Comparison of ENCODE assay signal across 21 cellular contexts in the genomic region with DNA sequence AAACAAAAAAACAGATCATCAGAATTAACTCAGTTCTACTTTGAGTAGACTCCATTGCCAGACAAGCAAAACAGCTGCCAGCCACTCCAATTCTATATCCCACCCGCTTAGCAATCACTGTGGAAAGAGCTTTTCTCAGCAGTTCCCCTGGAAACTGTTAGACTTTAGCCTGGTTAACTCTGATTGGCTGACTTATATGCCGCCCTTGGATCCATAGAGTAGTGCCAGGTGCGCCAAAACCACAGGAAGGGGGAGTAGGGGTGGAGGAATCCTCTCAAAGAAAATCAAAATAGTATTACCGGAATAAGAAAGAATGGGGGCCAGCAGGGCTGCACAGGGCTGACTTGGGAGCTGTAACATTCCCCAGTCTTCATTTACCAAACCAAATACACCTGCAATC. TPM values are rescaled to one million over a fixed set of nuclear protein-coding genes. Genes with fewer than 3 reads are reported as not detected.
DNase-seq lines count a peak whose midpoint lies in the region; ATAC-seq and TF ChIP-seq lines count a peak whose summit lies in the region.
"Had no signal": no experiment of that assay in that cellular context is flagged by ENCODE, and none has a peak within 500 bp of the region (broad histone marks: within the 10 kb centered on the region; RNA-seq: fewer than 3 reads in every experiment).

No MANE protein-coding gene starts in this region.

- peak; percentile 43 for DNase-seq in D341Med (ENCODE audit: low spot score)
- peak; percentile 74 for DNase-seq in NCI-H128 (lab: John Stamatoyannopoulos, UW; ENCODE audit: unreplicated experiment)
- DNase-seq in NCI-H446 (lab: John Stamatoyannopoulos, UW), result peak; percentile 9 to 33
- no peak for DNase-seq in WTC11 (ENCODE audit: low spot score)
- DNase-seq in activated CD4-positive, alpha-beta T cell treated with anti-CD3 and anti-CD28 coated beads, Interleukin-2, amount 10 ng/mL, durations not matched to agents 7 days and 5 days, result no peak
- DNase-seq in T-helper 2 cell, result no peak
- DNase-seq in NCI-H526 treated with DMSO at 0.1 percent for 48 hours (lab: John Stamatoyannopoulos, UW), result no peak
- DNase-seq: ACHN; activated CD8-positive, alpha-beta memory T cell treated with anti-CD3 and anti-CD28 coated beads for 24 hours; adrenal gland; CD4-positive, CD25-positive, alpha-beta regulatory T cell; effector memory CD4-positive, alpha-beta T cell; hypothalamus; IMR-90; naive B cell; stimulated activated CD4-positive, alpha-beta T cell treated with anti-CD3 and anti-CD28 coated beads, Interleukin-12 subunit alpha, Interleukin-12 subunit beta, amount 100 ng/mL, for 4 hours; stimulated activated naive CD8-positive, alpha-beta T cell treated with anti-CD3 and anti-CD28 coated beads, Interleukin-15, Interleukin-2, amounts not matched to agents 100 U/mL and 50 U/mL, for 24 hours; uterus had no signal

- H3K27me3 Mint-ChIP-seq in WTC11 (ENCODE audit: low read depth), result peaks cover 32% of the 10 kb centered on the region
- H3K27me3 Mint-ChIP-seq in activated CD4-positive, alpha-beta T cell treated with anti-CD3 and anti-CD28 coated beads, Interleukin-2, amount 10 ng/mL, durations not matched to agents 7 days and 5 days, result peaks cover 30% of the 10 kb centered on the region

- peak; percentile 39 for ATAC-seq in WTC11
- no peak for ATAC-seq in HG03521 (IDR thresholded peaks at IDR 0.05; ENCODE audit: unreplicated experiment)
- ATAC-seq: stimulated activated naive CD8-positive, alpha-beta T cell treated with anti-CD3 and anti-CD28 coated beads, Interleukin-15, Interleukin-2, amounts not matched to agents 100 U/mL and 50 U/mL, for 24 hours had no signal

- no peaks in the 10 kb centered on the region for H3K36me3 Mint-ChIP-seq in WTC11
- H3K36me3 Mint-ChIP-seq in activated CD4-positive, alpha-beta T cell treated with anti-CD3 and anti-CD28 coated beads, Interleukin-2, amount 10 ng/mL, durations not matched to agents 7 days and 5 days (ENCODE audit: low read depth), result no peaks in the 10 kb centered on the region
- H3K36me3 Mint-ChIP-seq: CD4-positive, CD25-positive, alpha-beta regulatory T cell; naive B cell had no signal

- peaks cover 6% of the 10 kb centered on the region for H3K4me1 Mint-ChIP-seq in WTC11
- no peaks in the 10 kb centered on the region for H3K4me1 Mint-ChIP-seq in activated CD4-positive, alpha-beta T cell treated with anti-CD3 and anti-CD28 coated beads, Interleukin-2, amount 10 ng/mL, durations not matched to agents 7 days and 5 days
- H3K4me1 Mint-ChIP-seq: central memory CD8-positive, alpha-beta T cell had no signal

- no peak overlapping the region for H3K27ac Mint-ChIP-seq in WTC11
- H3K27ac Mint-ChIP-seq in activated CD4-positive, alpha-beta T cell treated with anti-CD3 and anti-CD28 coated beads, Interleukin-2, amount 10 ng/mL, durations not matched to agents 7 days and 5 days, result no peak overlapping the region
- H3K27ac Mint-ChIP-seq: activated T-helper 2 cell treated with anti-CD3 and anti-CD28 coated beads, Interferon-gamma antibody, Interleukin-2, Interleukin-4, amounts not matched to agents 10 μg/mL and 5 μg/mL and 100 μg/mL, durations not matched to agents 14 hours and 24 hours and 36 hours; CD4-positive, CD25-positive, alpha-beta regulatory T cell; naive B cell had no signal

- H3K9me3 Mint-ChIP-seq in WTC11, result no peaks in the 10 kb centered on the region
- H3K9me3 Mint-ChIP-seq in activated CD4-positive, alpha-beta T cell treated with anti-CD3 and anti-CD28 coated beads, Interleukin-2, amount 10 ng/mL, durations not matched to agents 7 days and 5 days, result no peaks in the 10 kb centered on the region
- H3K9me3 Mint-ChIP-seq: activated T-helper 2 cell treated with anti-CD3 and anti-CD28 coated beads, Interferon-gamma antibody, Interleukin-2, Interleukin-4, amounts not matched to agents 10 μg/mL and 5 μg/mL and 100 μg/mL, durations not matched to agents 14 hours and 24 hours and 36 hours; central memory CD8-positive, alpha-beta T cell; naive B cell had no signal

- TF ChIP-seq CTCF in WTC11 (IDR thresholded peaks at IDR 0.05), result no peak

- POLR2A ChIA-PET in WTC11 (lab: Charles Lee), result interaction anchor here (1.2 kb wide), 1 partner anchor 14 kb away, joined by 3 read pairs; no protein-coding TSS in a partner anchor
- POLR2A ChIA-PET in activated CD4-positive, alpha-beta T cell treated with anti-CD3 and anti-CD28 coated beads, Interleukin-2, amount 10 ng/mL, durations not matched to agents 7 days and 5 days (lab: Charles Lee), result no interaction called here

- CTCF ChIA-PET in WTC11 (lab: Charles Lee), result interaction anchor here (1.6 kb wide), 1 partner anchor 131 kb away, joined by 5 read pairs; no protein-coding TSS in a partner anchor
- CTCF ChIA-PET in activated CD4-positive, alpha-beta T cell treated with anti-CD3 and anti-CD28 coated beads, Interleukin-2, amount 10 ng/mL, durations not matched to agents 7 days and 5 days (lab: Charles Lee), result no interaction called here

- H3K4me3 Mint-ChIP-seq in WTC11, result no peak overlapping the region
- H3K4me3 Mint-ChIP-seq in activated CD4-positive, alpha-beta T cell treated with anti-CD3 and anti-CD28 coated beads, Interleukin-2, amount 10 ng/mL, durations not matched to agents 7 days and 5 days, result no peak overlapping the region
- H3K4me3 Mint-ChIP-seq: central memory CD8-positive, alpha-beta T cell; naive B cell had no signal

TF ChIP-seq in WTC11, 78 proteins besides CTCF, POLR2A, EP300 and RAD21:
- TF ChIP-seq, protein P1, sequence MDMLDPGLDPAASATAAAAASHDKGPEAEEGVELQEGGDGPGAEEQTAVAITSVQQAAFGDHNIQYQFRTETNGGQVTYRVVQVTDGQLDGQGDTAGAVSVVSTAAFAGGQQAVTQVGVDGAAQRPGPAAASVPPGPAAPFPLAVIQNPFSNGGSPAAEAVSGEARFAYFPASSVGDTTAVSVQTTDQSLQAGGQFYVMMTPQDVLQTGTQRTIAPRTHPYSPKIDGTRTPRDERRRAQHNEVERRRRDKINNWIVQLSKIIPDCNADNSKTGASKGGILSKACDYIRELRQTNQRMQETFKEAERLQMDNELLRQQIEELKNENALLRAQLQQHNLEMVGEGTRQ (CRISPR knock-in tag; IDR thresholded peaks at IDR 0.05), result no peak
- TF ChIP-seq, protein P2, sequence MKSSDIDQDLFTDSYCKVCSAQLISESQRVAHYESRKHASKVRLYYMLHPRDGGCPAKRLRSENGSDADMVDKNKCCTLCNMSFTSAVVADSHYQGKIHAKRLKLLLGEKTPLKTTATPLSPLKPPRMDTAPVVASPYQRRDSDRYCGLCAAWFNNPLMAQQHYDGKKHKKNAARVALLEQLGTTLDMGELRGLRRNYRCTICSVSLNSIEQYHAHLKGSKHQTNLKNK (CRISPR knock-in tag; IDR thresholded peaks at IDR 0.05), result no peak
- TF ChIP-seq, protein P3, sequence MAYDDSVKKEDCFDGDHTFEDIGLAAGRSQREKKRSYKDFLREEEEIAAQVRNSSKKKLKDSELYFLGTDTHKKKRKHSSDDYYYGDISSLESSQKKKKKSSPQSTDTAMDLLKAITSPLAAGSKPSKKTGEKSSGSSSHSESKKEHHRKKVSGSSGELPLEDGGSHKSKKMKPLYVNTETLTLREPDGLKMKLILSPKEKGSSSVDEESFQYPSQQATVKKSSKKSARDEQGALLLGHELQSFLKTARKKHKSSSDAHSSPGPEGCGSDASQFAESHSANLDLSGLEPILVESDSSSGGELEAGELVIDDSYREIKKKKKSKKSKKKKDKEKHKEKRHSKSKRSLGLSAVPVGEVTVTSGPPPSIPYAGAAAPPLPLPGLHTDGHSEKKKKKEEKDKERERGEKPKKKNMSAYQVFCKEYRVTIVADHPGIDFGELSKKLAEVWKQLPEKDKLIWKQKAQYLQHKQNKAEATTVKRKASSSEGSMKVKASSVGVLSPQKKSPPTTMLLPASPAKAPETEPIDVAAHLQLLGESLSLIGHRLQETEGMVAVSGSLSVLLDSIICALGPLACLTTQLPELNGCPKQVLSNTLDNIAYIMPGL (CRISPR knock-in tag; IDR thresholded peaks at IDR 0.05), result no peak
- TF ChIP-seq, protein P4, sequence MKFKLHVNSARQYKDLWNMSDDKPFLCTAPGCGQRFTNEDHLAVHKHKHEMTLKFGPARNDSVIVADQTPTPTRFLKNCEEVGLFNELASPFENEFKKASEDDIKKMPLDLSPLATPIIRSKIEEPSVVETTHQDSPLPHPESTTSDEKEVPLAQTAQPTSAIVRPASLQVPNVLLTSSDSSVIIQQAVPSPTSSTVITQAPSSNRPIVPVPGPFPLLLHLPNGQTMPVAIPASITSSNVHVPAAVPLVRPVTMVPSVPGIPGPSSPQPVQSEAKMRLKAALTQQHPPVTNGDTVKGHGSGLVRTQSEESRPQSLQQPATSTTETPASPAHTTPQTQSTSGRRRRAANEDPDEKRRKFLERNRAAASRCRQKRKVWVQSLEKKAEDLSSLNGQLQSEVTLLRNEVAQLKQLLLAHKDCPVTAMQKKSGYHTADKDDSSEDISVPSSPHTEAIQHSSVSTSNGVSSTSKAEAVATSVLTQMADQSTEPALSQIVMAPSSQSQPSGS (CRISPR knock-in tag; IDR thresholded peaks at IDR 0.05; ENCODE audit: borderline replicate concordance, low read depth), result no peak
- TF ChIP-seq OVOL2 (CRISPR knock-in tag; IDR thresholded peaks at IDR 0.05; ENCODE audit: borderline replicate concordance), result no peak
- TF ChIP-seq ZNF416 (CRISPR knock-in tag; IDR thresholded peaks at IDR 0.05), result no peak
TF ChIP-seq in WTC11: peak in this region for 0.

RNA-seq across cellular contexts. Expression of a gene that starts 5.4 kb away (rescaled TPM):
- total RNA-seq in WTC11 (2021), result 0.66 to 1.2 TPM (median 0.85 TPM) in 3 replicates
- 1 to 10 TPM; 2.6 TPM for total RNA-seq in activated CD4-positive, alpha-beta T cell treated with anti-CD3 and anti-CD28 coated beads, Interleukin-2, amount 10 ng/mL, durations not matched to agents 7 days and 5 days

RNA-seq across cellular contexts. Expression of a gene that starts 26.3 kb away (rescaled TPM):
- 13.8 to 15.5 TPM (median 14.8 TPM) in 3 replicates for total RNA-seq in WTC11 (2021)
- total RNA-seq in activated CD4-positive, alpha-beta T cell treated with anti-CD3 and anti-CD28 coated beads, Interleukin-2, amount 10 ng/mL, durations not matched to agents 7 days and 5 days, result 1 to 10 TPM in 1 of 2 experiments, under 1 TPM in 1; 0.79 to 1.5 TPM

Comparison
In these comparisons a context has a peak if more than half of its experiments do, and no peak if none do; other contexts are left out.
1. DNase-seq: peak in D341Med (single experiment), NCI-H128 (single experiment) and NCI-H446 (2 of 2); none in WTC11 (single experiment), activated CD4-positive, alpha-beta T cell treated with anti-CD3 and anti-CD28 coated beads, Interleukin-2, amount 10 ng/mL, durations not matched to agents 7 days and 5 days (single experiment), T-helper 2 cell (0 of 5) and NCI-H526 treated with DMSO at 0.1 percent for 48 hours (single experiment).